Comparison of ENCODE assay signal across 17 cellular contexts in the genomic region with DNA sequence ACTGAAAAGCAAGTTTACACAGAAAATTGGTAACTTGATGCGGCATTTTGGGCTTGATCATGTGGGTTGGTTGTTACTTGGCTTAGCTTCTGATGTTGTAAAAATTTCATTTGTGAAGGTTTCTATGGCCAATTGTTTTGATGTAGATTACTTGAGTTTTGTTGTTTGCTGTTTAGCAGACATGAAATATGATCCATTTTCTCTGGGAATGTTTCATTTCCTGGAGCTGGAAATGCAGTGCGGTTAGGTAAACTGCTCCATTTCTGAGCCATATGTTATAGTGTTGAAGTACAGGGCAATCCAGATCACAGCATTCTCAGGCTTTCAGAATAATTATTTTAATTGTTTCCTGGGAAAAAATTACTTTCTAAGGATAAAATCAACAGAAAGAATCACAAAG.
DNase-seq lines count a peak whose midpoint lies in the region; ATAC-seq and TF ChIP-seq lines count a peak whose summit lies in the region.
"Had no signal": no experiment of that assay in that cellular context is flagged by ENCODE, and none has a peak within 500 bp of the region (broad histone marks: within the 10 kb centered on the region; RNA-seq: fewer than 3 reads in every experiment).

No MANE protein-coding gene starts in this region.

- H3K27me3 Mint-ChIP-seq in activated T-cell treated with anti-CD3 and anti-CD28 coated beads, Interleukin-2, amount 50 U/mL, for 24 hours, result peaks cover 35% of the 10 kb centered on the region

- no peaks in the 10 kb centered on the region for H3K36me3 Mint-ChIP-seq in activated T-cell treated with anti-CD3 and anti-CD28 coated beads, Interleukin-2, amount 50 U/mL, for 24 hours (ENCODE audit: low read depth)

- peaks cover 11% of the 10 kb centered on the region for H3K4me1 ChIP-seq in adipocyte (ENCODE audit: control insufficient read depth, insufficient read depth, low read length)
- peaks cover 16% of the 10 kb centered on the region for H3K4me1 ChIP-seq in vagina
- H3K4me1 ChIP-seq: ascending aorta, colonic mucosa, Peyer's patch had no signal

- H3K9me3 Mint-ChIP-seq in activated T-cell treated with anti-CD3 and anti-CD28 coated beads, Interleukin-2, amount 50 U/mL, for 24 hours, result no peaks in the 10 kb centered on the region
- H3K9me3 Mint-ChIP-seq: stimulated activated naive CD8-positive, alpha-beta T cell treated with anti-CD3 and anti-CD28 coated beads, Interleukin-15, Interleukin-2, amounts not matched to agents 100 ng/mL and 50 ng/mL, for 24 hours had no signal

- H3K4me3 ChIP-seq in adipocyte (ENCODE audit: low read length), result no peak overlapping the region
- no peak overlapping the region for H3K4me3 ChIP-seq in vagina
- H3K4me3 ChIP-seq: ascending aorta, colonic mucosa, K562, ovary, Peyer's patch had no signal

- ATAC-seq in HG03045 (IDR thresholded peaks at IDR 0.05; ENCODE audit: unreplicated experiment), result no peak
- ATAC-seq: K562 had no signal

- no peaks in the 10 kb centered on the region for H3K36me3 ChIP-seq in adipocyte (ENCODE audit: control insufficient read depth, insufficient read depth, low read length, severe bottlenecking)
- no peaks in the 10 kb centered on the region for H3K36me3 ChIP-seq in vagina
- H3K36me3 ChIP-seq: ascending aorta, colonic mucosa, ovary, Peyer's patch had no signal

- DNase-seq in DMS53 treated with DMSO at 0.1 percent for 48 hours (lab: John Stamatoyannopoulos, UW; ENCODE audit: unreplicated experiment), result peak; percentile 39
- DNase-seq in NCI-H1694 (lab: John Stamatoyannopoulos, UW), result peak; percentile 23
- DNase-seq in adipocyte (ENCODE audit: low read depth), result peak; percentile 58
- peak; percentile 36 for DNase-seq in iris pigment epithelial cell (ENCODE audit: low read depth)
- DNase-seq in stimulated activated CD4-positive, alpha-beta T cell treated with anti-CD3 and anti-CD28 coated beads, Interleukin-2, amount 100 ng/mL, for 48 hours, result no peak
- DNase-seq in vagina (ENCODE audit: extremely low spot score in 2 of 2), result no peak
- DNase-seq in activated T-cell treated with anti-CD3 and anti-CD28 coated beads, Interleukin-2, amount 50 U/mL, for 24 hours, result no peak
- DNase-seq: activated effector memory CD4-positive, alpha-beta T cell treated with Interleukin-2 at 50 U/mL for 16 hours; colonic mucosa; NCI-H82; ovary; Peyer's patch; small intestine had no signal

- no peak overlapping the region for H3K27ac Mint-ChIP-seq in activated T-cell treated with anti-CD3 and anti-CD28 coated beads, Interleukin-2, amount 50 U/mL, for 24 hours
- H3K27ac Mint-ChIP-seq: stimulated activated naive CD8-positive, alpha-beta T cell treated with anti-CD3 and anti-CD28 coated beads, Interleukin-15, Interleukin-2, amounts not matched to agents 100 ng/mL and 50 ng/mL, for 24 hours had no signal

- peaks cover 2% of the 10 kb centered on the region for H3K4me1 Mint-ChIP-seq in activated T-cell treated with anti-CD3 and anti-CD28 coated beads, Interleukin-2, amount 50 U/mL, for 24 hours (ENCODE audit: low read depth)

- TF ChIP-seq POLR2A in vagina (IDR thresholded peaks at IDR 0.05), result no peak

- H3K9me3 ChIP-seq in adipocyte (ENCODE audit: control insufficient read depth, low read length) (no peaks in the 10 kb centered on the region), vagina (no peaks in the 10 kb centered on the region)
- H3K9me3 ChIP-seq: ascending aorta, colonic mucosa, ovary, Peyer's patch had no signal

- H3K27me3 ChIP-seq in adipocyte (replicated peaks; ENCODE audit: control insufficient read depth, insufficient read depth, low read length) (peaks cover 3% of the 10 kb centered on the region), vagina (no peaks in the 10 kb centered on the region)
- H3K27me3 ChIP-seq: ascending aorta, colonic mucosa, ovary, Peyer's patch had no signal

- no peak for TF ChIP-seq CTCF in vagina (IDR thresholded peaks at IDR 0.05)

- intact Hi-C loops in vagina (cut with DNase I), result no loop called here

- H3K27ac ChIP-seq in vagina, result no peak overlapping the region
- H3K27ac ChIP-seq: ascending aorta, colonic mucosa, ovary, Peyer's patch had no signal

- no peak overlapping the region for H3K9ac ChIP-seq in adipocyte (ENCODE audit: low read length)

- H3K4me3 Mint-ChIP-seq in activated T-cell treated with anti-CD3 and anti-CD28 coated beads, Interleukin-2, amount 50 U/mL, for 24 hours, result no peak overlapping the region
- H3K4me3 Mint-ChIP-seq: stimulated activated naive CD8-positive, alpha-beta T cell treated with anti-CD3 and anti-CD28 coated beads, Interleukin-15, Interleukin-2, amounts not matched to agents 100 ng/mL and 50 ng/mL, for 24 hours had no signal

Comparison
In these comparisons a context has a peak if more than half of its experiments do, and no peak if none do; other contexts are left out.
1. DNase-seq: peak in DMS53 treated with DMSO at 0.1 percent for 48 hours (single experiment), NCI-H1694 (single experiment), adipocyte (single experiment) and iris pigment epithelial cell (single experiment); none in stimulated activated CD4-positive, alpha-beta T cell treated with anti-CD3 and anti-CD28 coated beads, Interleukin-2, amount 100 ng/mL, for 48 hours (0 of 2), vagina (0 of 2) and activated T-cell treated with anti-CD3 and anti-CD28 coated beads, Interleukin-2, amount 50 U/mL, for 24 hours (single experiment).